In the genomic region with DNA sequence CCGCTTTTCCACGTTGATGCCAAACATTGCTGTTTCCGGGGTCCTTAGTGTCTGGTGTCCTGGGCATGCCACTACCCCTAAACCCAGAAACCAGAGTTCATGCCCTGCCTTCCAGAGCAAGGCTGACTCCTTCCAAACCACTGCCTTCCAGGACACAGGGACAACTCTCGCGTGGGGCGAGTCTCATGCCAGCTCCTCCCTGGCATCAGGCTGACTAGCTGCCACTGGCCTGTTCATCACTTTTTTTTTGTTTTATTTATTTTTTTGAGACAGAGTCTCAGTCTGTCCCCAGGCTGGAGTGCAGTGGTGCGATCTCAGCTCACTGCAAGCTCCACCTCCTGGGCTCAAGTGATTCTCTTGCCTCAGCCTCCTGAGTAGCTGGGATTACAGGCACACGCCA, we compare ENCODE assay signal across 1 cellular context.
A peak's percentile ranks its signal among the peaks of the same experiment; 100 is the strongest.
TF ChIP-seq lines count a peak whose summit lies in the region.

No MANE protein-coding gene starts in this region.

TF ChIP-seq in K562, 482 proteins besides CTCF, POLR2A, EP300 and RAD21:
- no peak for TF ChIP-seq ZNF274 (IDR thresholded peaks at IDR 0.05; ENCODE audit: borderline replicate concordance, low read depth, low read length)
- TF ChIP-seq TCFL5 (CRISPR knock-in tag; conservative IDR thresholded peaks at IDR 0.05) = no peak
- TF ChIP-seq TSC22D4 (tag; IDR thresholded peaks at IDR 0.05) = no peak
- 0 out of 2 replicates have a peak, but pooled peaks have one; percentile 17 for TF ChIP-seq SP1 (CRISPR knock-in tag; IDR thresholded peaks at IDR 0.05)
- no peak for TF ChIP-seq HCFC1 (IDR thresholded peaks at IDR 0.05; ENCODE audit: low read depth, low read length)
- TF ChIP-seq IFI16 (CRISPR knock-in tag; IDR thresholded peaks at IDR 0.05) = no peak
- no peak for TF ChIP-seq ETV1 (tag; conservative IDR thresholded peaks at IDR 0.05; ENCODE audit: low read depth)
- TF ChIP-seq, protein P1, sequence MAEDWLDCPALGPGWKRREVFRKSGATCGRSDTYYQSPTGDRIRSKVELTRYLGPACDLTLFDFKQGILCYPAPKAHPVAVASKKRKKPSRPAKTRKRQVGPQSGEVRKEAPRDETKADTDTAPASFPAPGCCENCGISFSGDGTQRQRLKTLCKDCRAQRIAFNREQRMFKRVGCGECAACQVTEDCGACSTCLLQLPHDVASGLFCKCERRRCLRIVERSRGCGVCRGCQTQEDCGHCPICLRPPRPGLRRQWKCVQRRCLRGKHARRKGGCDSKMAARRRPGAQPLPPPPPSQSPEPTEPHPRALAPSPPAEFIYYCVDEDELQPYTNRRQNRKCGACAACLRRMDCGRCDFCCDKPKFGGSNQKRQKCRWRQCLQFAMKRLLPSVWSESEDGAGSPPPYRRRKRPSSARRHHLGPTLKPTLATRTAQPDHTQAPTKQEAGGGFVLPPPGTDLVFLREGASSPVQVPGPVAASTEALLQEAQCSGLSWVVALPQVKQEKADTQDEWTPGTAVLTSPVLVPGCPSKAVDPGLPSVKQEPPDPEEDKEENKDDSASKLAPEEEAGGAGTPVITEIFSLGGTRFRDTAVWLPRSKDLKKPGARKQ (CRISPR knock-in tag; IDR thresholded peaks at IDR 0.05) = no peak
- TF ChIP-seq RBFOX2 (IDR thresholded peaks at IDR 0.05; ENCODE audit: low read depth, low read length) = peak; percentile 28
- TF ChIP-seq TAL1 (IDR thresholded peaks at IDR 0.05) = no peak
- no peak for TF ChIP-seq ZNF445 (CRISPR knock-in tag; IDR thresholded peaks at IDR 0.05; ENCODE audit: low read depth)
- TF ChIP-seq ZNF696 (CRISPR knock-in tag; conservative IDR thresholded peaks at IDR 0.05) = no peak
TF ChIP-seq in K562: peak in this region for 2.
